In the genomic region with DNA sequence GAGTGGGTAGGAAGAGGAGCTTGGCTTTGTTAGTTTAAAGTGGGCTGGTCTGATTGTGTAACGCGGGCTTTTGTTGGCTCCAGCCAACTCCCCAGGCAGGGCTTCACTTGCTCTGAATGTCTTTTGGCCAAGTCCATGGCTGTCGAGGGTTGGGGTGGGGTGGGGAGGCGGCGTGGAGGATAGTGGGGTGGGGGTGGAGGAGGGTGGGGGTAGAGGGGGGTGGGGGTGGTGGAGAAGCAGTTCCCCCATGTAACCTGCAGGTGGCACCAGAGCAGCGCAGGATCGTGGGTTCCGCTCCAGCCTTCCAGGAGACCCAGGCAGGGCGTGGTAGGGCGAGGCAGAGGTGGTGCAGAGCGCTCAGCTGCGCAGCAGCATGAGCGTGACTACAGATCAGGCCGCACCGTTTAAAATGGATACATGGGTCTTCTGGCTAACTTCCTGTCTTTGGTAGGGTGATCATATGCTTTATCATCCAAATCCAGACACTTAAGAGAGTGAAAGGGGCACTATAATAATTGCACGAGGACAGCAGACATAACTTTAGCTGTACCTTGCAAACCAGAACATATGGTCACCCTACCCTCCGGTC, we compare ENCODE assay signal across 8 cellular contexts.
A peak's percentile ranks its signal among the peaks of the same experiment; 100 is the strongest.
DNase-seq lines count a peak whose midpoint lies in the region; ATAC-seq lines count a peak whose summit lies in the region.

No MANE protein-coding gene starts in this region.

- H3K4me3 Mint-ChIP-seq in central memory CD8-positive, alpha-beta T cell = no peak overlapping the region

- H3K27me3 Mint-ChIP-seq in central memory CD8-positive, alpha-beta T cell = no peaks in the 10 kb centered on the region

- DNase-seq in activated gamma-delta T cell treated with Interleukin-2 at 50 U/mL for 16 hours = peak; percentile 48
- DNase-seq in activated gamma-delta T cell (lab: John Stamatoyannopoulos, UW) = no peak
- peak; percentile 67 for DNase-seq in NCI-H226
- DNase-seq in central memory CD8-positive, alpha-beta T cell (ENCODE audit: low spot score in 2 of 2) = peak; percentile 21 to 41
- peak; percentile 84 for DNase-seq in left kidney (ENCODE audit: low read depth, low spot score)
- DNase-seq in stimulated activated CD4-positive, alpha-beta T cell treated with anti-CD3 and anti-CD28 coated beads, Interleukin-4, amount 100 ng/mL, for 1 hour = peak; percentile 67

- ATAC-seq in activated CD4-positive, CD25-positive, alpha-beta regulatory T cell treated with anti-CD3 and anti-CD28 coated beads, Interleukin-2, amount 50 U/mL, for 24 hours = peak; percentile 80 to 91
- peak; percentile 54 for ATAC-seq in central memory CD8-positive, alpha-beta T cell (replicated peaks; ENCODE audit: extremely low read depth, poor library complexity, severe bottlenecking)
- no peak for ATAC-seq in HG03521 (IDR thresholded peaks at IDR 0.05; ENCODE audit: unreplicated experiment)

- no peak overlapping the region for H3K27ac Mint-ChIP-seq in central memory CD8-positive, alpha-beta T cell (ENCODE audit: low read depth)

- H3K4me1 Mint-ChIP-seq in central memory CD8-positive, alpha-beta T cell = no peaks in the 10 kb centered on the region

- peaks cover 3% of the 10 kb centered on the region for H3K36me3 Mint-ChIP-seq in central memory CD8-positive, alpha-beta T cell (ENCODE audit: insufficient read depth)

- H3K9me3 Mint-ChIP-seq in central memory CD8-positive, alpha-beta T cell = no peaks in the 10 kb centered on the region
